35 cellular contexts compared by ENCODE assay signal in genomic region chr15:46710561-46710960, GRCh38.
"Had no signal": no experiment of that assay in that cellular context is flagged by ENCODE, and none has a peak within 500 bp of the region (broad histone marks: within the 10 kb centered on the region; RNA-seq: fewer than 3 reads in every experiment).

No MANE protein-coding gene starts in this region.

- H3K27ac ChIP-seq: PC-9, VCaP had no signal

- FAIRE-seq: bronchial epithelial cell, K562, RCC 7860 had no signal

- H3K4me2 ChIP-seq: PC-9 had no signal

- H2AFZ ChIP-seq: PC-9 had no signal

- H3K4me3 ChIP-seq: K562, PC-9 had no signal

- DNase-seq: activated CD4-positive, alpha-beta memory T cell treated with anti-CD3 and anti-CD28 coated beads, Interleukin-2, amount 10 ng/mL, durations not matched to agents 7 days and 5 days; activated CD4-positive, alpha-beta T cell treated with anti-CD3 and anti-CD28 coated beads for 1 hour; activated CD4-positive, alpha-beta T cell treated with anti-CD3 and anti-CD28 coated beads for 48 hours; activated CD4-positive, CD25-positive, alpha-beta regulatory T cell; activated CD8-positive, alpha-beta memory T cell treated with anti-CD3 and anti-CD28 coated beads for 24 hours; activated CD8-positive, alpha-beta memory T cell treated with anti-CD3 and anti-CD28 coated beads, Interleukin-2, amount 10 ng/mL, durations not matched to agents 7 days and 5 days; activated CD8-positive, alpha-beta memory T cell treated with anti-CD3 and anti-CD28 coated beads, Interleukin-2, amount 50 U/mL, for 48 hours; activated effector memory CD4-positive, alpha-beta T cell treated with Interleukin-2 at 50 U/mL for 16 hours; activated naive CD4-positive, alpha-beta T cell treated with anti-CD3 and anti-CD28 coated beads, Interleukin-2, amount 10 ng/mL, durations not matched to agents 7 days and 5 days; activated naive CD8-positive, alpha-beta T cell treated with anti-CD3 and anti-CD28 coated beads, Interleukin-2, amount 50 U/mL, for 24 hours; activated T-cell treated with anti-CD3 and anti-CD28 coated beads, Interleukin-2, amount 50 U/mL, for 48 hours; anterior cingulate cortex; caudate nucleus; cerebellar nuclear complex; Karpas-422; NCI-H1092; NCI-H146; NCI-H187 treated with DMSO at 0.1 percent for 48 hours; NCI-H2081; NCI-H2171 treated with DMSO at 0.1 percent for 48 hours; NCI-H2227 treated with DMSO at 0.1 percent for 48 hours; NCI-H446; NCI-H510A treated with DMSO at 0.1 percent for 48 hours; NCI-H526 treated with DMSO at 0.1 percent for 48 hours; NCI-H774; PC-9; SHP77 treated with DMSO at 0.1 percent for 48 hours; SW 1271; T-helper 1 cell; T-helper 2 cell; T-helper 9 cell had no signal
